ENCODE assay signal across 8 cellular contexts in genomic region chr22:30386608-30386959, GRCh38. TPM values are rescaled to one million over a fixed set of nuclear protein-coding genes. Genes with fewer than 3 reads are reported as not detected.
DNase-seq lines count a peak whose midpoint lies in the region; ATAC-seq, FAIRE-seq and TF ChIP-seq lines count a peak whose summit lies in the region.

No MANE protein-coding gene starts in this region.

- H3K27ac Mint-ChIP-seq in activated naive CD4-positive, alpha-beta T cell treated with anti-CD3 and anti-CD28 coated beads for 36 hours, result no peak overlapping the region
- H3K27ac Mint-ChIP-seq in type B pancreatic cell, result no peak overlapping the region

- no peak for DNase-seq in activated naive CD4-positive, alpha-beta T cell treated with anti-CD3 and anti-CD28 coated beads for 36 hours
- no peak for DNase-seq in activated naive CD4-positive, alpha-beta T cell treated with anti-CD3 and anti-CD28 coated beads, Interleukin-2, amount 50 U/mL, for 16 hours
- no peak for DNase-seq in GM12878 (ENCODE audit: low read depth, low spot score)
- no peak for DNase-seq in lung (ENCODE audit: low spot score)
- DNase-seq in type B pancreatic cell (ENCODE audit: extremely low spot score, unreplicated experiment), result no peak
- no peak for DNase-seq in NCI-H2029 (lab: John Stamatoyannopoulos, UW)
- DNase-seq in HPDE6-E6E7 (ENCODE audit: extremely low spot score), result no peak
- no peak for DNase-seq in NCI-H526 treated with DMSO at 0.1 percent for 48 hours (lab: John Stamatoyannopoulos, UW)

- H4K20me1 ChIP-seq in GM12878 (ENCODE audit: control insufficient read depth, insufficient read depth), result no peaks in the 10 kb centered on the region

- TF ChIP-seq EP300 in GM12878 (IDR thresholded peaks at IDR 0.05; ENCODE audit: borderline replicate concordance in 1 of 2, control insufficient read depth in 1 of 2, low read depth in 2 of 2, low read length in 2 of 2), result no peak

- H3K9me3 Mint-ChIP-seq in activated naive CD4-positive, alpha-beta T cell treated with anti-CD3 and anti-CD28 coated beads for 36 hours, result no peaks in the 10 kb centered on the region
- H3K9me3 Mint-ChIP-seq in type B pancreatic cell, result no peaks in the 10 kb centered on the region

- CTCF ChIA-PET in activated naive CD4-positive, alpha-beta T cell treated with anti-CD3 and anti-CD28 coated beads for 36 hours (lab: Charles Lee), result interaction anchor here (0.8 to 14.3 kb wide), 8 partner anchors 61 to 279 kb away, joined by 3 to 287 read pairs (median 4); partner anchors contain the start of gene CASTOR1
- CTCF ChIA-PET in GM12878 (lab: Yijun Ruan, JAX), result interaction anchor here (0.7 to 14.9 kb wide), 6 partner anchors 37 to 279 kb away, joined by 3 to 436 read pairs (median 4); partner anchors contain the start of gene CASTOR1

- H2AFZ ChIP-seq in GM12878 (ENCODE audit: control insufficient read depth, low read depth, low read length), result peak overlapping the region; percentile 56

- peak overlapping the region; percentile 58 for H3K9ac ChIP-seq in GM12878 (ENCODE audit: control insufficient read depth, insufficient read depth, low read length)

- no peak for ATAC-seq in GM12878
- ATAC-seq in lung (ENCODE audit: insufficient read depth, low FRiP score), result no peak

- H3K4me1 Mint-ChIP-seq in activated naive CD4-positive, alpha-beta T cell treated with anti-CD3 and anti-CD28 coated beads for 36 hours (ENCODE audit: low read depth), result peaks cover 10% of the 10 kb centered on the region
- peaks cover 5% of the 10 kb centered on the region for H3K4me1 Mint-ChIP-seq in type B pancreatic cell (ENCODE audit: unreplicated experiment)

- H3K36me3 ChIP-seq in GM12878 (ENCODE audit: control insufficient read depth in 2 of 2, insufficient read depth in 2 of 2, low read length in 1 of 2), result no peaks in the 10 kb centered on the region
- H3K36me3 ChIP-seq in lung (ENCODE audit: control insufficient read depth in 2 of 2, insufficient read depth in 2 of 2, low read length in 2 of 2), result peaks cover 0 to 13% of the 10 kb centered on the region in 2 donors

- H3K27me3 ChIP-seq in GM12878 (replicated peaks in 1 of 2; ENCODE audit: control insufficient read depth in 2 of 2, insufficient read depth in 2 of 2, low read length in 1 of 2), result no peaks in the 10 kb centered on the region
- H3K27me3 ChIP-seq in lung (ENCODE audit: control insufficient read depth, insufficient read depth), result no peaks in the 10 kb centered on the region

- peak overlapping the region; percentile 75 for H3K4me2 ChIP-seq in GM12878 (ENCODE audit: control insufficient read depth, insufficient read depth)

- no peaks in the 10 kb centered on the region for H3K27me3 Mint-ChIP-seq in activated naive CD4-positive, alpha-beta T cell treated with anti-CD3 and anti-CD28 coated beads for 36 hours (ENCODE audit: low read depth)
- no peaks in the 10 kb centered on the region for H3K27me3 Mint-ChIP-seq in type B pancreatic cell

- 40% methylated on average over 8 of the region's 10 CpGs for WGBS in GM12878 (ENCODE audit: insufficient coverage, insufficient replicate concordance, low lambda C conversion rate, missing lambda C conversion rate)
- WGBS in lung, 2 donors, result 27 to 31% methylated on average over 10 of the region's 10 CpGs

- no peak for TF ChIP-seq POLR2A in GM12878 (IDR thresholded peaks at IDR 0.05; ENCODE audit: low read depth, low read length)

- H3K9me3 ChIP-seq in GM12878 (replicated peaks; ENCODE audit: control insufficient read depth, insufficient read depth, low read length) (peaks cover 2% of the 10 kb centered on the region; the same call in 2 of the 3 replicates), lung (ENCODE audit: control insufficient read depth in 2 of 2, insufficient read depth in 1 of 2, low read length in 1 of 2) (no peaks in the 10 kb centered on the region)

- TF ChIP-seq CTCF in GM12878 (IDR thresholded peaks at IDR 0.05 in 2 of 3, conservative IDR thresholded peaks at IDR 0.05 in 1 of 3; ENCODE audit: control insufficient read depth in 2 of 3, extremely low read depth in 1 of 3, insufficient read depth in 1 of 3, low read depth in 3 of 3, low read length in 3 of 3) (0 out of 6 replicates have a peak, but pooled peaks of 1 of the 3 experiments have one; percentile 7), lung (IDR thresholded peaks at IDR 0.05; ENCODE audit: control extremely low read depth, extremely low read depth) (no peak), type B pancreatic cell (conservative IDR thresholded peaks at IDR 0.05) (no peak)

- in situ Hi-C loops in GM12878 (cut with MboI), result loop anchor here (5.0 kb wide), 1 partner anchor 99 kb away; the partner anchor contains the start of gene CASTOR1

- H3K4me3 ChIP-seq in GM12878, result peak overlapping the region; percentile 77; the same call in 1 of the 2 replicates
- H3K4me3 ChIP-seq in lung, result peak overlapping the region; percentile 77

- H3K36me3 Mint-ChIP-seq in activated naive CD4-positive, alpha-beta T cell treated with anti-CD3 and anti-CD28 coated beads for 36 hours (ENCODE audit: low read depth), result no peaks in the 10 kb centered on the region
- no peaks in the 10 kb centered on the region for H3K36me3 Mint-ChIP-seq in type B pancreatic cell

- intact Hi-C loops in activated naive CD4-positive, alpha-beta T cell treated with anti-CD3 and anti-CD28 coated beads for 36 hours (cut with micrococcal nuclease), result loop anchor here (2.0 kb wide), 2 partner anchors 30 to 278 kb away; partner anchors contain the start of genes CCDC157 and SF3A1
- intact Hi-C loops in GM12878 (cut with micrococcal nuclease; ENCODE audit: unreplicated experiment), result loop anchor here (2.0 to 5.0 kb wide), 2 partner anchors 124 to 279 kb away; no protein-coding TSS in a partner anchor

- H3K4me1 ChIP-seq in GM12878 (ENCODE audit: control insufficient read depth, insufficient read depth, low read length), result peaks cover 9% of the 10 kb centered on the region
- peaks cover 0 to 6% of the 10 kb centered on the region in 2 donors for H3K4me1 ChIP-seq in lung (ENCODE audit: control insufficient read depth in 2 of 2, insufficient read depth in 2 of 2, low read length in 2 of 2)

- no peak for FAIRE-seq in GM12878 (lab: Jason Lieb, UNC)

- no TSS peak for BruUV-seq in GM12878 (replicated peaks; lab: Mats Ljungman, UMichigan)

- no peaks in the 10 kb centered on the region for H3K79me2 ChIP-seq in GM12878 (ENCODE audit: control insufficient read depth, insufficient read depth, low read length)

- peak overlapping the region; percentile 74 for H3K4me3 Mint-ChIP-seq in activated naive CD4-positive, alpha-beta T cell treated with anti-CD3 and anti-CD28 coated beads for 36 hours
- peak overlapping the region; percentile 86 for H3K4me3 Mint-ChIP-seq in type B pancreatic cell

- TF ChIP-seq RAD21 in GM12878 (IDR thresholded peaks at IDR 0.05; ENCODE audit: insufficient read depth, low read depth, low read length), result no peak

- H3K27ac ChIP-seq in GM12878 (ENCODE audit: control insufficient read depth, insufficient read depth) (no peak overlapping the region; the same call in 1 of the 2 replicates), lung (ENCODE audit: low read depth in 1 of 2, low read length in 1 of 2) (peak overlapping the region; percentile 70 to 81)

- SMC1A ChIA-PET in GM12878 (lab: Charles Lee; ENCODE audit: uncharacterized antibody, unreplicated experiment), result interaction anchor here (1.1 to 14.7 kb wide), 3 partner anchors 35 to 123 kb away, joined by 4 to 201 read pairs (median 5); partner anchors contain the start of gene CASTOR1

- RAD21 ChIA-PET in GM12878 (lab: Charles Lee; ENCODE audit: unreplicated experiment), result interaction anchor here (0.8 to 13.8 kb wide), 6 partner anchors 13 to 97 kb away, joined by 3 to 277 read pairs (median 6); partner anchors contain the start of genes CASTOR1, MTFP1 and TBC1D10A

- POLR2A ChIA-PET in GM12878 (lab: Charles Lee), result no interaction called here

RNA-seq across cellular contexts. Expression of gene RNF215, which starts 0.6 kb away (rescaled TPM):
- 1 to 10 TPM; 2.8 to 3.9 TPM for total RNA-seq in activated naive CD4-positive, alpha-beta T cell treated with anti-CD3 and anti-CD28 coated beads for 36 hours
- total RNA-seq in GM12878 (2013; cell fraction: nucleolus; rRNA removed), result 24.3 and 27.1 TPM in 2 replicates
- 3.7 and 6.6 TPM in 2 replicates for total RNA-seq in GM12878 (2014; rRNA removed)
- 2.1 and 3.0 TPM in 2 replicates for total RNA-seq in GM12878 (2014; rRNA removed; fragmentation: Illumina TruSeq; extraction: Trizol)
- total RNA-seq in GM12878 (2021), result 6.9 and 7.6 TPM in 2 replicates
- polyA plus RNA-seq in GM12878 (2011; ENCODE audit: low read depth), result 2.0 TPM
- polyA plus RNA-seq in GM12878 (2011; rRNA removed), result 2.9 and 3.6 TPM in 2 replicates
- 4.0 and 5.1 TPM in 2 replicates for polyA plus RNA-seq in GM12878 (2011; cell fraction: cytosol; rRNA removed)
- 27.9 and 30.7 TPM in 2 replicates for polyA plus RNA-seq in GM12878 (2011; cell fraction: nucleus; rRNA removed)
- polyA plus RNA-seq in GM12878 (2012), result 4.7 and 6.3 TPM in 2 replicates
- 0.43 and 1.5 TPM in 2 replicates for polyA plus RNA-seq in GM12878 (2014; fragmentation: Illumina TruSeq; extraction: Trizol)
- polyA plus RNA-seq in GM12878 (2014; fragmentation: Nextera tagmentation; extraction: Ambion mirVana), result under 1 TPM in 1 of 2 experiments, not detected in 1; 0.31 TPM
- polyA plus RNA-seq in GM12878 (2014; rRNA removed), result 3.4 and 4.7 TPM in 2 replicates
- polyA plus RNA-seq in GM12878 (2016; fragmentation: Nextera tagmentation; extraction: Ambion mirVana), result under 1 TPM; 0.32 to 0.76 TPM
- 2.8 and 4.9 TPM in 2 replicates for polyA minus RNA-seq in GM12878 (2011; rRNA and poly(A)+ RNA removed)
- 1.6 and 1.9 TPM in 2 replicates for polyA minus RNA-seq in GM12878 (2011; cell fraction: cytosol; rRNA and poly(A)+ RNA removed)
- 3.4 and 6.5 TPM in 2 replicates for polyA minus RNA-seq in GM12878 (2011; cell fraction: nucleus; rRNA and poly(A)+ RNA removed)
- total RNA-seq in lung, result 10 to 100 TPM in 1 of 2 donors, 1 to 10 TPM in 1; 8.5 to 19.7 TPM
- 10 to 100 TPM in 1 of 2 donors, 1 to 10 TPM in 1; 8.9 to 10.4 TPM for polyA plus RNA-seq in lung
- total RNA-seq in type B pancreatic cell (ENCODE audit: low replicate concordance), result 16.9 and 29.2 TPM in 2 replicates

RNA-seq across cellular contexts. Expression of gene SEC14L2, which starts 10.2 kb away (rescaled TPM):
- total RNA-seq in activated naive CD4-positive, alpha-beta T cell treated with anti-CD3 and anti-CD28 coated beads for 36 hours, result 1 to 10 TPM; 8.2 to 8.8 TPM
- 2.1 and 3.9 TPM in 2 replicates for total RNA-seq in GM12878 (2013; cell fraction: nucleolus; rRNA removed)
- total RNA-seq in GM12878 (2014; rRNA removed) (0.28 and 0.76 TPM in 2 replicates), GM12878 (2014; rRNA removed; fragmentation: Illumina TruSeq; extraction: Trizol) (0.28 and 0.45 TPM in 2 replicates), GM12878 (2021) (0.51 and 1.0 TPM in 2 replicates), lung (10 to 100 TPM in 1 of 2 donors, 1 to 10 TPM in 1; 8.8 to 10.3 TPM), type B pancreatic cell (ENCODE audit: low replicate concordance) (7.9 and 9.6 TPM in 2 replicates)
- 0.91 TPM for polyA plus RNA-seq in GM12878 (2011; ENCODE audit: low read depth)
- polyA plus RNA-seq in GM12878 (2011; rRNA removed) (0.75 and 0.99 TPM in 2 replicates), GM12878 (2014; fragmentation: Illumina TruSeq; extraction: Trizol) (0.31 TPM in 1 of 2 replicates, not detected in the other), GM12878 (2014; fragmentation: Nextera tagmentation; extraction: Ambion mirVana) (under 1 TPM; 0.08 to 0.11 TPM), GM12878 (2014; rRNA removed) (0.51 and 0.77 TPM in 2 replicates), GM12878 (2016; fragmentation: Nextera tagmentation; extraction: Ambion mirVana) (1 to 10 TPM; 2.0 to 4.0 TPM), lung (1 to 10 TPM; 6.1 to 7.2 TPM)
- 0.99 and 1.4 TPM in 2 replicates for polyA plus RNA-seq in GM12878 (2011; cell fraction: cytosol; rRNA removed)
- polyA plus RNA-seq in GM12878 (2011; cell fraction: nucleus; rRNA removed), result 1.9 and 3.3 TPM in 2 replicates
- 0.68 and 1.2 TPM in 2 replicates for polyA plus RNA-seq in GM12878 (2012)
- 2.5 and 2.8 TPM in 2 replicates for polyA minus RNA-seq in GM12878 (2011; rRNA and poly(A)+ RNA removed)
- 0.52 and 0.67 TPM in 2 replicates for polyA minus RNA-seq in GM12878 (2011; cell fraction: cytosol; rRNA and poly(A)+ RNA removed)
- 2.8 and 2.9 TPM in 2 replicates for polyA minus RNA-seq in GM12878 (2011; cell fraction: nucleus; rRNA and poly(A)+ RNA removed)

RNA-seq across cellular contexts. Expression of gene CCDC157, which starts 29.8 kb away (rescaled TPM):
- 1 to 10 TPM; 1.1 to 1.5 TPM for total RNA-seq in activated naive CD4-positive, alpha-beta T cell treated with anti-CD3 and anti-CD28 coated beads for 36 hours
- 2.2 and 3.5 TPM in 2 replicates for total RNA-seq in GM12878 (2013; cell fraction: nucleolus; rRNA removed)
- total RNA-seq in GM12878 (2014; rRNA removed) (2.0 and 2.7 TPM in 2 replicates), GM12878 (2014; rRNA removed; fragmentation: Illumina TruSeq; extraction: Trizol) (0.37 and 0.72 TPM in 2 replicates), GM12878 (2021) (1.4 and 1.5 TPM in 2 replicates), lung (10 to 100 TPM; 10.9 to 11.9 TPM), type B pancreatic cell (ENCODE audit: low replicate concordance) (6.9 and 9.4 TPM in 2 replicates)
- 0.54 TPM for polyA plus RNA-seq in GM12878 (2011; ENCODE audit: low read depth)
- polyA plus RNA-seq in GM12878 (2011; rRNA removed) (0.40 and 1.0 TPM in 2 replicates), GM12878 (2014; fragmentation: Illumina TruSeq; extraction: Trizol) (0.08 and 0.81 TPM in 2 replicates), GM12878 (2014; fragmentation: Nextera tagmentation; extraction: Ambion mirVana) (under 1 TPM; 0.10 to 0.46 TPM), GM12878 (2014; rRNA removed) (2.0 and 2.8 TPM in 2 replicates), GM12878 (2016; fragmentation: Nextera tagmentation; extraction: Ambion mirVana) (1 to 10 TPM; 1.9 to 2.8 TPM), lung (1 to 10 TPM; 4.1 to 6.0 TPM)
- 1.3 and 2.5 TPM in 2 replicates for polyA plus RNA-seq in GM12878 (2011; cell fraction: cytosol; rRNA removed)
- polyA plus RNA-seq in GM12878 (2011; cell fraction: nucleus; rRNA removed), result 3.6 and 4.0 TPM in 2 replicates
- 1.1 and 1.2 TPM in 2 replicates for polyA plus RNA-seq in GM12878 (2012)
- 0.93 and 1.0 TPM in 2 replicates for polyA minus RNA-seq in GM12878 (2011; rRNA and poly(A)+ RNA removed)
- polyA minus RNA-seq in GM12878 (2011; cell fraction: cytosol; rRNA and poly(A)+ RNA removed), result 1.7 TPM in 1 of 2 replicates, not detected in the other
- polyA minus RNA-seq in GM12878 (2011; cell fraction: nucleus; rRNA and poly(A)+ RNA removed), result 1.9 and 3.1 TPM in 2 replicates

RNA-seq across cellular contexts. Expression of gene SF3A1, which starts 29.9 kb away (rescaled TPM):
- total RNA-seq in activated naive CD4-positive, alpha-beta T cell treated with anti-CD3 and anti-CD28 coated beads for 36 hours, result 100 to 1,000 TPM; 274 to 276 TPM
- 108 and 121 TPM in 2 replicates for total RNA-seq in GM12878 (2013; cell fraction: nucleolus; rRNA removed)
- total RNA-seq in GM12878 (2014; rRNA removed), result 47.1 and 56.1 TPM in 2 replicates
- 14.9 and 16.9 TPM in 2 replicates for total RNA-seq in GM12878 (2014; rRNA removed; fragmentation: Illumina TruSeq; extraction: Trizol)
- total RNA-seq in GM12878 (2021), result 222 and 239 TPM in 2 replicates
- 32.3 TPM for polyA plus RNA-seq in GM12878 (2011; ENCODE audit: low read depth)
- polyA plus RNA-seq in GM12878 (2011; rRNA removed), result 7.8 and 28.1 TPM in 2 replicates
- polyA plus RNA-seq in GM12878 (2011; cell fraction: cytosol; rRNA removed), result 20.4 and 35.7 TPM in 2 replicates
- polyA plus RNA-seq in GM12878 (2011; cell fraction: nucleus; rRNA removed), result 51.1 and 94.1 TPM in 2 replicates
- 64.7 and 99.8 TPM in 2 replicates for polyA plus RNA-seq in GM12878 (2012)
- 44.7 and 78.9 TPM in 2 replicates for polyA plus RNA-seq in GM12878 (2014; fragmentation: Illumina TruSeq; extraction: Trizol)
- polyA plus RNA-seq in GM12878 (2014; fragmentation: Nextera tagmentation; extraction: Ambion mirVana), result 10 to 100 TPM; 10.4 to 13.4 TPM
- polyA plus RNA-seq in GM12878 (2014; rRNA removed), result 35.8 and 63.6 TPM in 2 replicates
- polyA plus RNA-seq in GM12878 (2016; fragmentation: Nextera tagmentation; extraction: Ambion mirVana), result 100 to 1,000 TPM; 170 to 190 TPM
- 50.6 and 52.5 TPM in 2 replicates for polyA minus RNA-seq in GM12878 (2011; rRNA and poly(A)+ RNA removed)
- polyA minus RNA-seq in GM12878 (2011; cell fraction: cytosol; rRNA and poly(A)+ RNA removed), result 50.0 and 80.6 TPM in 2 replicates
- polyA minus RNA-seq in GM12878 (2011; cell fraction: nucleus; rRNA and poly(A)+ RNA removed), result 41.3 and 62.6 TPM in 2 replicates
- total RNA-seq in lung, result 100 to 1,000 TPM in 1 of 2 donors, 10 to 100 TPM in 1; 52.8 to 157 TPM
- polyA plus RNA-seq in lung, result 10 to 100 TPM; 15.8 to 37.4 TPM
- total RNA-seq in type B pancreatic cell (ENCODE audit: low replicate concordance), result 160 and 190 TPM in 2 replicates

RNA-seq across cellular contexts. Expression of gene MTFP1, which starts 39.0 kb away (rescaled TPM):
- 10 to 100 TPM; 36.6 to 37.1 TPM for total RNA-seq in activated naive CD4-positive, alpha-beta T cell treated with anti-CD3 and anti-CD28 coated beads for 36 hours
- 28.0 and 30.4 TPM in 2 replicates for total RNA-seq in GM12878 (2013; cell fraction: nucleolus; rRNA removed)
- total RNA-seq in GM12878 (2014; rRNA removed) (68.0 and 85.5 TPM in 2 replicates), GM12878 (2014; rRNA removed; fragmentation: Illumina TruSeq; extraction: Trizol) (42.5 and 44.8 TPM in 2 replicates), GM12878 (2021) (54.9 and 59.0 TPM in 2 replicates), lung (10 to 100 TPM in 1 of 2 donors, 1 to 10 TPM in 1; 1.8 to 21.0 TPM), type B pancreatic cell (ENCODE audit: low replicate concordance) (16.1 and 20.6 TPM in 2 replicates)
- 23.2 TPM for polyA plus RNA-seq in GM12878 (2011; ENCODE audit: low read depth)
- polyA plus RNA-seq in GM12878 (2011; rRNA removed) (34.9 and 64.6 TPM in 2 replicates), GM12878 (2014; fragmentation: Illumina TruSeq; extraction: Trizol) (23.1 and 30.2 TPM in 2 replicates), GM12878 (2014; fragmentation: Nextera tagmentation; extraction: Ambion mirVana) (10 to 100 TPM; 20.5 to 46.6 TPM), GM12878 (2014; rRNA removed) (65.8 and 70.7 TPM in 2 replicates), GM12878 (2016; fragmentation: Nextera tagmentation; extraction: Ambion mirVana) (100 to 1,000 TPM; 118 to 133 TPM), lung (10 to 100 TPM; 30.0 to 40.0 TPM)
- 112 and 150 TPM in 2 replicates for polyA plus RNA-seq in GM12878 (2011; cell fraction: cytosol; rRNA removed)
- polyA plus RNA-seq in GM12878 (2011; cell fraction: nucleus; rRNA removed), result 82.2 and 105 TPM in 2 replicates
- 54.1 and 72.4 TPM in 2 replicates for polyA plus RNA-seq in GM12878 (2012)
- 33.0 and 68.3 TPM in 2 replicates for polyA minus RNA-seq in GM12878 (2011; rRNA and poly(A)+ RNA removed)
- 17.1 and 25.4 TPM in 2 replicates for polyA minus RNA-seq in GM12878 (2011; cell fraction: cytosol; rRNA and poly(A)+ RNA removed)
- polyA minus RNA-seq in GM12878 (2011; cell fraction: nucleus; rRNA and poly(A)+ RNA removed), result 39.0 and 44.7 TPM in 2 replicates
